In the genomic region with DNA sequence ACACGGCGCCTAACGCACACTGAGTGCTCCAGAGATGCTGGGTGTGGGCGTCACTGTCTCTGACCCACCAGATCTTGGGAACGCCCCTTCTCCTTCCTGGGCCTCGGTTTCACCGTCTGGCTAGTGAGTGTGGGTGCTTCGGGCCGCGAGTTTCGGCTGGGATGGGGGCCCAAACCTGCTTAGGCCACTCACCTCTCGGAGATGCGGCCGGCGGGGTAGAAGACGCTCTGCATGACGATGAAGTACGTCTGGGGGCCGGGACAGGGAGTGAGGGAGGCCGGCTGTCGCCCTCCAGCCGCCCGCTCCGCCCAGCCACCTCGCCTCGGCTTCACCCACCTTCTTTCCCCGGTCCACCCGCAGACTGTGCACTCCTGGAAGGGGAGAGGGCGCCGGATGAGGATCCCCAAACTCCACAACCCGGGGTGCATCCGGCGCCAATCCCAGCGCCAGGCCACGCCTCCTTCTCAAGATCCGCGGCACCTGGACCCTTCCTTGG, we compare ENCODE assay signal across 7 cellular contexts. TPM values are rescaled to one million over a fixed set of nuclear protein-coding genes. Genes with fewer than 3 reads are reported as not detected.
A peak's percentile ranks its signal among the peaks of the same experiment; 100 is the strongest.
DNase-seq lines count a peak whose midpoint lies in the region; ATAC-seq and TF ChIP-seq lines count a peak whose summit lies in the region.

No MANE protein-coding gene starts in this region.

- no peak overlapping the region for H3K27ac ChIP-seq in IMR-90 (ENCODE audit: insufficient read depth, low read length)

- no peak overlapping the region for H3K27ac Mint-ChIP-seq in Calu3 (ENCODE audit: unreplicated experiment)
- peak overlapping the region; percentile 59 for H3K27ac Mint-ChIP-seq in dendritic cell treated with granulocyte-macrophage colony-stimulating factor and Interleukin-4, amounts not matched to agents 40 ng/mL and 50 ng/mL, for 4 days
- no peak overlapping the region for H3K27ac Mint-ChIP-seq in nephron progenitor cell

- no peak for TF ChIP-seq POLR2A in IMR-90 (IDR thresholded peaks at IDR 0.05; ENCODE audit: low read depth, low read length)

- H3K18ac ChIP-seq in IMR-90 (ENCODE audit: low read depth, low read length): no peak overlapping the region

- TF ChIP-seq RAD21 in IMR-90 (IDR thresholded peaks at IDR 0.05; ENCODE audit: low read length): no peak

- 22% methylated on average over 8 of the region's 37 CpGs; no CpG with 5 or more reads in 1 of the 2 experiments for WGBS in IMR-90 (ENCODE audit: extremely low coverage in 2 of 2, insufficient read length in 1 of 2), 2 experiments

- H2BK15ac ChIP-seq in IMR-90 (ENCODE audit: low read depth, low read length): no peak overlapping the region

- H2BK20ac ChIP-seq in IMR-90 (ENCODE audit: low read depth, low read length): peak overlapping the region; percentile 56; the same call in 1 of the 2 replicates

- H4K91ac ChIP-seq in IMR-90 (ENCODE audit: insufficient read depth, low read depth, low read length): no peak overlapping the region

- peak overlapping the region; percentile 50; the same call in 1 of the 2 replicates for H3K23ac ChIP-seq in IMR-90 (ENCODE audit: low read depth, low read length)

- peaks cover 14% of the 10 kb centered on the region for H4K20me1 ChIP-seq in IMR-90 (ENCODE audit: insufficient read depth, low read length)

- no peak for ATAC-seq in IMR-90 (ENCODE audit: low read depth)

- dilution Hi-C loops in IMR-90 (cut with HindIII; ENCODE audit: low sequenced_read_pairs, unreplicated experiment): no loop called here

- H3K4me3 Mint-ChIP-seq in Calu3 (ENCODE audit: low read depth, unreplicated experiment) (peak overlapping the region; percentile 37), nephron progenitor cell (peak overlapping the region; percentile 66)
- H3K4me3 Mint-ChIP-seq in dendritic cell treated with granulocyte-macrophage colony-stimulating factor and Interleukin-4, amounts not matched to agents 40 ng/mL and 50 ng/mL, for 4 days: peak overlapping the region; percentile 35

- H3K36me3 Mint-ChIP-seq in Calu3 (ENCODE audit: insufficient read depth, unreplicated experiment) (peaks cover 27% of the 10 kb centered on the region), nephron progenitor cell (ENCODE audit: low read depth) (no peaks in the 10 kb centered on the region)
- no peaks in the 10 kb centered on the region for H3K36me3 Mint-ChIP-seq in dendritic cell treated with granulocyte-macrophage colony-stimulating factor and Interleukin-4, amounts not matched to agents 40 ng/mL and 50 ng/mL, for 4 days (ENCODE audit: low read depth)

- no peaks in the 10 kb centered on the region for H3K27me3 ChIP-seq in IMR-90 (ENCODE audit: control insufficient read depth, insufficient read depth, low read length)

- H3K9ac ChIP-seq in IMR-90 (ENCODE audit: low read depth, low read length): no peak overlapping the region

- BruUV-seq in Calu3 (replicated peaks; lab: Mats Ljungman, UMichigan): no TSS peak
- BruUV-seq in IMR-90 (replicated peaks; lab: Mats Ljungman, UMichigan): no TSS peak

- CTCF ChIA-PET in Calu3 (lab: Charles Lee) (no interaction called here), IMR-90 (lab: Yijun Ruan, JAX) (interaction anchor here (1.3 to 1.4 kb wide), 2 partner anchors 38 to 191 kb away, joined by 3 read pairs; no protein-coding TSS in a partner anchor)

- H3K56ac ChIP-seq in IMR-90 (ENCODE audit: extremely low read depth, insufficient read depth, low read length): no peak overlapping the region; the same call in 1 of the 2 replicates

- no peak overlapping the region for H3K4me3 ChIP-seq in IMR-90 (ENCODE audit: insufficient read depth, low read depth, low read length)

- H2BK120ac ChIP-seq in IMR-90 (ENCODE audit: low read depth, low read length): peak overlapping the region; percentile 28; the same call in 1 of the 2 replicates

- H3K36me3 ChIP-seq in IMR-90 (ENCODE audit: control insufficient read depth, insufficient read depth, low read length): no peaks in the 10 kb centered on the region

- H3K9me1 ChIP-seq in IMR-90 (ENCODE audit: insufficient read depth, low read length): peaks cover 17% of the 10 kb centered on the region

- H3K9me3 Mint-ChIP-seq in Calu3 (ENCODE audit: low read depth, unreplicated experiment) (no peaks in the 10 kb centered on the region), nephron progenitor cell (no peaks in the 10 kb centered on the region)
- H3K9me3 Mint-ChIP-seq in dendritic cell treated with granulocyte-macrophage colony-stimulating factor and Interleukin-4, amounts not matched to agents 40 ng/mL and 50 ng/mL, for 4 days: no peaks in the 10 kb centered on the region

- no peak overlapping the region for H4K5ac ChIP-seq in IMR-90 (ENCODE audit: low read depth, low read length)

- peak overlapping the region; percentile 74; the same call in 1 of the 2 replicates for H2AK5ac ChIP-seq in IMR-90 (ENCODE audit: low read depth, low read length)

- peak overlapping the region; percentile 87 for H2AFZ ChIP-seq in IMR-90 (replicated peaks; ENCODE audit: low read length, poor library complexity)

- H3K27me3 Mint-ChIP-seq in Calu3 (ENCODE audit: unreplicated experiment) (peaks cover 25% of the 10 kb centered on the region), nephron progenitor cell (ENCODE audit: low read depth, poor library complexity) (peaks cover 87% of the 10 kb centered on the region)
- H3K27me3 Mint-ChIP-seq in dendritic cell treated with granulocyte-macrophage colony-stimulating factor and Interleukin-4, amounts not matched to agents 40 ng/mL and 50 ng/mL, for 4 days: peaks cover 90% of the 10 kb centered on the region

- peak overlapping the region; percentile 44 for H3K4ac ChIP-seq in IMR-90 (ENCODE audit: low read depth, low read length)

- no peak for TF ChIP-seq CTCF in Calu3 (IDR thresholded peaks at IDR 0.05; ENCODE audit: unreplicated experiment)
- no peak for TF ChIP-seq CTCF in IMR-90 (conservative IDR thresholded peaks at IDR 0.05; ENCODE audit: low read depth, low read length)
- no peak for TF ChIP-seq CTCF in nephron progenitor cell (IDR thresholded peaks at IDR 0.05)

- POLR2A ChIA-PET in IMR-90 (lab: Charles Lee; ENCODE audit: unreplicated experiment): no interaction called here

- no peak overlapping the region for H3K14ac ChIP-seq in IMR-90 (replicated peaks; ENCODE audit: low read depth, low read length)

- intact Hi-C loops in Calu3 (cut with micrococcal nuclease; ENCODE audit: unreplicated experiment) (no loop called here), IMR-90 (cut with micrococcal nuclease) (loop anchor here (10.0 kb wide), 2 partner anchors 422 to 722 kb away; no protein-coding TSS in a partner anchor)
- intact Hi-C loops in dendritic cell treated with granulocyte-macrophage colony-stimulating factor and Interleukin-4, amounts not matched to agents 40 ng/mL and 50 ng/mL, for 4 days (cut with micrococcal nuclease): no loop called here

- H4K8ac ChIP-seq in IMR-90 (ENCODE audit: low read depth in 2 of 2, low read length in 2 of 2): peak overlapping the region in 1 of 2 experiments; percentile 40; a peak in 1 of 4 replicates

- peak overlapping the region; percentile 65 for H2AK9ac ChIP-seq in IMR-90 (replicated peaks; ENCODE audit: low read depth, low read length, poor library complexity)

- in situ Hi-C loops in IMR-90 (cut with MboI; ENCODE audit: low sequenced_read_pairs): no loop called here

- H3K4me1 ChIP-seq in IMR-90 (ENCODE audit: control insufficient read depth, insufficient read depth, low read length): peaks cover 13% of the 10 kb centered on the region

- H3K79me1 ChIP-seq in IMR-90 (ENCODE audit: low read depth in 1 of 2, low read length in 2 of 2): 0 out of 4 replicates have a peak, but pooled peaks cover 0 to 12% of the 10 kb centered on the region in 2 experiments

- no peak for DNase-seq in Calu3
- DNase-seq in IMR-90: no peak
- no peak for DNase-seq in nephron progenitor cell
- no peak for DNase-seq in occipital lobe (lab: John Stamatoyannopoulos, UW)
- DNase-seq in DMS79 (lab: John Stamatoyannopoulos, UW): no peak
- DNase-seq in NCI-H524 treated with DMSO at 0.1 percent for 48 hours (lab: John Stamatoyannopoulos, UW): no peak

- no peak overlapping the region; the same call in 1 of the 2 replicates for H3K4me2 ChIP-seq in IMR-90 (ENCODE audit: low read depth, low read length)

- H3K9me3 ChIP-seq in IMR-90 (ENCODE audit: control insufficient read depth, insufficient read depth, low read length): no peaks in the 10 kb centered on the region

- H3K4me1 Mint-ChIP-seq in Calu3 (ENCODE audit: low read depth, unreplicated experiment) (peaks cover 10% of the 10 kb centered on the region), nephron progenitor cell (peaks cover 10% of the 10 kb centered on the region)
- H3K4me1 Mint-ChIP-seq in dendritic cell treated with granulocyte-macrophage colony-stimulating factor and Interleukin-4, amounts not matched to agents 40 ng/mL and 50 ng/mL, for 4 days (ENCODE audit: low read depth): peaks cover 51% of the 10 kb centered on the region

- no peak overlapping the region for H2BK5ac ChIP-seq in IMR-90 (ENCODE audit: low read depth, low read length, poor library complexity, severe bottlenecking)

RNA-seq across cellular contexts. Expression of gene PIP5KL1, which starts 3.6 kb away (rescaled TPM):
- total RNA-seq in Calu3 (2022): 0.17 and 1.1 TPM in 2 replicates
- 0.28 and 0.36 TPM in 2 replicates for total RNA-seq in IMR-90 (2012; rRNA removed)
- 2.7 and 3.6 TPM in 2 replicates for polyA plus RNA-seq in IMR-90 (2012; rRNA removed)
- polyA plus RNA-seq in IMR-90 (2012; cell fraction: cytosol; rRNA removed): 2.5 and 3.4 TPM in 2 replicates
- 22.0 and 36.8 TPM in 2 replicates for polyA plus RNA-seq in IMR-90 (2012; cell fraction: nucleus; rRNA removed; ENCODE audit: low replicate concordance)
- 1.4 TPM for total RNA-seq in occipital lobe

RNA-seq across cellular contexts. Expression of gene ST6GALNAC4, which starts 10.2 kb away (rescaled TPM):
- 11.8 and 12.8 TPM in 2 replicates for total RNA-seq in Calu3 (2022)
- total RNA-seq in IMR-90 (2012; rRNA removed): 11.9 and 12.5 TPM in 2 replicates
- 32.9 and 42.2 TPM in 2 replicates for polyA plus RNA-seq in IMR-90 (2012; rRNA removed)
- polyA plus RNA-seq in IMR-90 (2012; cell fraction: cytosol; rRNA removed): 18.6 and 48.3 TPM in 2 replicates
- polyA plus RNA-seq in IMR-90 (2012; cell fraction: nucleus; rRNA removed; ENCODE audit: low replicate concordance): 25.4 and 59.2 TPM in 2 replicates
- 10.5 TPM for total RNA-seq in occipital lobe

RNA-seq across cellular contexts. Expression of gene DPM2, which starts 10.6 kb away (rescaled TPM):
- total RNA-seq in Calu3 (2022): 31.5 and 39.9 TPM in 2 replicates
- total RNA-seq in IMR-90 (2012; rRNA removed): 10.8 TPM in 2 replicates
- polyA plus RNA-seq in IMR-90 (2012; rRNA removed): 60.6 and 60.9 TPM in 2 replicates
- polyA plus RNA-seq in IMR-90 (2012; cell fraction: cytosol; rRNA removed): 40.8 and 52.3 TPM in 2 replicates
- polyA plus RNA-seq in IMR-90 (2012; cell fraction: nucleus; rRNA removed; ENCODE audit: low replicate concordance): 40.3 and 50.7 TPM in 2 replicates
- total RNA-seq in occipital lobe: 11.4 TPM

RNA-seq across cellular contexts. Expression of gene ST6GALNAC6, which starts 27.6 kb away (rescaled TPM):
- total RNA-seq in Calu3 (2022) (9.1 and 12.1 TPM in 2 replicates), IMR-90 (2012; rRNA removed) (35.3 and 35.7 TPM in 2 replicates), occipital lobe (31.8 TPM)
- polyA plus RNA-seq in IMR-90 (2012; rRNA removed): 47.6 and 48.6 TPM in 2 replicates
- 41.6 and 60.0 TPM in 2 replicates for polyA plus RNA-seq in IMR-90 (2012; cell fraction: cytosol; rRNA removed)
- polyA plus RNA-seq in IMR-90 (2012; cell fraction: nucleus; rRNA removed; ENCODE audit: low replicate concordance): 105 and 190 TPM in 2 replicates

RNA-seq across cellular contexts. Expression of gene AK1, which starts 49.5 kb away (rescaled TPM):
- total RNA-seq in Calu3 (2022): 12.2 and 15.6 TPM in 2 replicates
- 44.8 and 51.4 TPM in 2 replicates for total RNA-seq in IMR-90 (2012; rRNA removed)
- 119 and 126 TPM in 2 replicates for polyA plus RNA-seq in IMR-90 (2012; rRNA removed)
- polyA plus RNA-seq in IMR-90 (2012; cell fraction: cytosol; rRNA removed): 146 and 387 TPM in 2 replicates
- polyA plus RNA-seq in IMR-90 (2012; cell fraction: nucleus; rRNA removed; ENCODE audit: low replicate concordance): 158 and 207 TPM in 2 replicates
- 28.4 TPM for total RNA-seq in occipital lobe
